ENCODE assay signal across 8 cellular contexts in genomic region chr15:38699633-38700230, GRCh38.
DNase-seq lines count a peak whose midpoint lies in the region; ATAC-seq, FAIRE-seq and TF ChIP-seq lines count a peak whose summit lies in the region.

No MANE protein-coding gene starts in this region.

- H3K4me1 ChIP-seq in A549 (peaks cover 9% of the 10 kb centered on the region; the same call in 2 of the 3 replicates), mucosa of descending colon (ENCODE audit: low read depth) (peaks cover 18% of the 10 kb centered on the region)
- H3K4me1 ChIP-seq in effector memory CD4-positive, alpha-beta T cell (ENCODE audit: control insufficient read depth, insufficient read depth, low read length, poor library complexity, severe bottlenecking), result peaks cover 38% of the 10 kb centered on the region

- no peaks in the 10 kb centered on the region for H3K27me3 ChIP-seq in effector memory CD4-positive, alpha-beta T cell (replicated peaks; ENCODE audit: control insufficient read depth, insufficient read depth, low read length, poor library complexity, severe bottlenecking)

- no peak for TF ChIP-seq POLR2A in A549 (IDR thresholded peaks at IDR 0.05; ENCODE audit: low read length)

- ATAC-seq in A549 (peak; percentile 68 to 80; a peak in 3 of 6 replicates), HG03060 (IDR thresholded peaks at IDR 0.05; ENCODE audit: low read depth, unreplicated experiment) (peak; percentile 52), mucosa of descending colon (peak; percentile 68)
- ATAC-seq in stimulated activated naive CD8-positive, alpha-beta T cell treated with anti-CD3 and anti-CD28 coated beads, Interleukin-15, Interleukin-2, amounts not matched to agents 100 U/mL and 50 U/mL, for 24 hours, result peak; percentile 47

- WGBS in A549 (ENCODE audit: missing lambda C conversion rate), result 85% methylated on average over 2 of the region's 2 CpGs

- CTCF ChIA-PET in A549 (lab: Yijun Ruan, JAX), result interaction anchor here (0.6 to 3.4 kb wide), 30 partner anchors 8 to 1349 kb away, joined by 3 to 50 read pairs (median 4); partner anchors contain the start of genes RASGRP1 and THBS1

- peak; percentile 51 to 54; a peak in 4 of 5 replicates for TF ChIP-seq RAD21 in A549 (conservative IDR thresholded peaks at IDR 0.05 in 1 of 2, IDR thresholded peaks at IDR 0.05 in 1 of 2)

- intact Hi-C loops in mucosa of descending colon (cut with DNase I, micrococcal nuclease), result no loop called here

- H3K4me2 ChIP-seq in A549, result no peak overlapping the region

- no peak for TF ChIP-seq EP300 in A549 (IDR thresholded peaks at IDR 0.05)

- no peaks in the 10 kb centered on the region for H3K36me3 ChIP-seq in effector memory CD4-positive, alpha-beta T cell (ENCODE audit: control insufficient read depth, insufficient read depth, low read length)
- H3K36me3 ChIP-seq in mucosa of descending colon (ENCODE audit: low read depth), result no peaks in the 10 kb centered on the region

- TF ChIP-seq CTCF in A549 (IDR thresholded peaks at IDR 0.05) (peak; percentile 53), GM12874 (IDR thresholded peaks at IDR 0.05; ENCODE audit: insufficient read depth, low read depth, low read length) (peak; percentile 87), mucosa of descending colon (IDR thresholded peaks at IDR 0.05) (peak; percentile 81)

- H3K4me3 ChIP-seq in A549 (no peak overlapping the region), mucosa of descending colon (no peak overlapping the region)
- H3K4me3 ChIP-seq in effector memory CD4-positive, alpha-beta T cell (ENCODE audit: insufficient read depth, low read depth, low read length, poor library complexity, severe bottlenecking), result no peak overlapping the region

- no peak overlapping the region for H3K27ac ChIP-seq in A549
- no peak overlapping the region for H3K27ac ChIP-seq in effector memory CD4-positive, alpha-beta T cell (ENCODE audit: insufficient read depth, low read length, poor library complexity, severe bottlenecking)

- POLR2A ChIA-PET in A549 (lab: Yijun Ruan, JAX), result interaction anchor here (1.1 kb wide), 1 partner anchor 246 kb away, joined by 5 read pairs; the partner anchor contains the start of gene FAM98B

- DNase-seq in A549 (ENCODE audit: low read depth in 1 of 2, low spot score in 1 of 2) (peak; percentile 50 to 61), NCI-H526 treated with DMSO at 0.1 percent for 48 hours (lab: John Stamatoyannopoulos, UW) (peak; percentile 39), mucosa of descending colon (peak in 2 of 3 donors; percentile 65 to 92)
- DNase-seq in activated CD4-positive, alpha-beta T cell treated with anti-CD3 and anti-CD28 coated beads, Interleukin-2, amount 50 U/mL, for 1 hour, result peak; percentile 65
- DNase-seq in effector memory CD4-positive, alpha-beta T cell, result peak; percentile 34 to 62 (median 41)
- peak; percentile 70 for DNase-seq in stimulated activated naive CD8-positive, alpha-beta T cell treated with anti-CD3 and anti-CD28 coated beads, Interleukin-15, Interleukin-2, amounts not matched to agents 100 U/mL and 50 U/mL, for 24 hours

- H3K9me3 ChIP-seq in A549, result no peaks in the 10 kb centered on the region
- no peaks in the 10 kb centered on the region for H3K9me3 ChIP-seq in effector memory CD4-positive, alpha-beta T cell (ENCODE audit: control insufficient read depth, low read length)
- H3K9me3 ChIP-seq in mucosa of descending colon, result no peaks in the 10 kb centered on the region

- peak; percentile 67 for FAIRE-seq in A549 (lab: Jason Lieb, UNC)

TF ChIP-seq in A549, 52 proteins besides CTCF, POLR2A, EP300 and RAD21:
- TF ChIP-seq PBX3 (IDR thresholded peaks at IDR 0.05) (no peak), NFE2L2 (conservative IDR thresholded peaks at IDR 0.05; ENCODE audit: low read length) (no peak), E2F6 (IDR thresholded peaks at IDR 0.05; ENCODE audit: borderline replicate concordance, low read depth) (no peak), MAZ (IDR thresholded peaks at IDR 0.05; ENCODE audit: borderline replicate concordance, low read depth, low read length) (no peak), SMC3 (IDR thresholded peaks at IDR 0.05) (peak; percentile 42; the same call in 2 of the 3 replicates), CBX2 (IDR thresholded peaks at IDR 0.05; ENCODE audit: borderline replicate concordance, low read depth) (no peak), RFX5 (IDR thresholded peaks at IDR 0.05) (no peak)
